In genomic region chr16:87278191-87279093, GRCh38 we compare ENCODE assay signal across 1 cellular context.
A peak's percentile ranks its signal among the peaks of the same experiment; 100 is the strongest.
TF ChIP-seq lines count a peak whose summit lies in the region.

No MANE protein-coding gene starts in this region.

TF ChIP-seq in HepG2, 621 proteins besides CTCF, POLR2A, EP300 and RAD21 (continued from another document and continues in another):
- TF ChIP-seq ZNF614 (CRISPR knock-in tag; IDR thresholded peaks at IDR 0.05; ENCODE audit: borderline replicate concordance) (peak; percentile 46; the same call in 1 of the 2 replicates), NFATC3 (CRISPR knock-in tag; IDR thresholded peaks at IDR 0.05) (no peak), RELA (CRISPR knock-in tag; IDR thresholded peaks at IDR 0.05) (no peak), DNMT3B (CRISPR knock-in tag; conservative IDR thresholded peaks at IDR 0.05) (no peak), SMARCE1 (IDR thresholded peaks at IDR 0.05; ENCODE audit: borderline replicate concordance) (no peak), KLF13 (CRISPR knock-in tag; IDR thresholded peaks at IDR 0.05) (no peak), MYC (CRISPR knock-in tag; IDR thresholded peaks at IDR 0.05; ENCODE audit: borderline replicate concordance) (no peak), ZNF513 (CRISPR knock-in tag; conservative IDR thresholded peaks at IDR 0.05) (no peak), ZNF687 (CRISPR knock-in tag; IDR thresholded peaks at IDR 0.05) (peak; percentile 60), RXRA (CRISPR knock-in tag; IDR thresholded peaks at IDR 0.05) (peak; percentile 43; the same call in 1 of the 2 replicates), TEF (CRISPR knock-in tag; IDR thresholded peaks at IDR 0.05) (no peak), IKZF5 (CRISPR knock-in tag; IDR thresholded peaks at IDR 0.05) (0 out of 2 replicates have a peak, but pooled peaks have one; percentile 33), ZNF639 (CRISPR knock-in tag; conservative IDR thresholded peaks at IDR 0.05) (no peak), FOSL1 (CRISPR knock-in tag; IDR thresholded peaks at IDR 0.05; ENCODE audit: borderline replicate concordance) (no peak), EEA1 (CRISPR knock-in tag; IDR thresholded peaks at IDR 0.05; ENCODE audit: borderline replicate concordance) (no peak), MLX (CRISPR knock-in tag; IDR thresholded peaks at IDR 0.05) (no peak), KAT7 (CRISPR knock-in tag; IDR thresholded peaks at IDR 0.05; ENCODE audit: borderline replicate concordance) (no peak), MTF1 (CRISPR knock-in tag; IDR thresholded peaks at IDR 0.05) (no peak), IRF9 (CRISPR knock-in tag; IDR thresholded peaks at IDR 0.05; ENCODE audit: borderline replicate concordance) (0 out of 2 replicates have a peak, but pooled peaks have one; percentile 25), FOXA3 (CRISPR knock-in tag; IDR thresholded peaks at IDR 0.05) (no peak), PAF1 (CRISPR knock-in tag; IDR thresholded peaks at IDR 0.05) (no peak), TFDP1 (CRISPR knock-in tag; IDR thresholded peaks at IDR 0.05; ENCODE audit: borderline replicate concordance) (no peak), KDM3A (CRISPR knock-in tag; IDR thresholded peaks at IDR 0.05; ENCODE audit: low read depth) (peak; percentile 42; the same call in 1 of the 2 replicates), CHCHD3 (CRISPR knock-in tag; IDR thresholded peaks at IDR 0.05) (no peak), ZNF841 (CRISPR knock-in tag; IDR thresholded peaks at IDR 0.05; ENCODE audit: borderline replicate concordance) (no peak), ZNF160 (CRISPR knock-in tag; IDR thresholded peaks at IDR 0.05) (no peak), ZNF589 (CRISPR knock-in tag; conservative IDR thresholded peaks at IDR 0.05) (no peak), NFE2L1 (CRISPR knock-in tag; IDR thresholded peaks at IDR 0.05; ENCODE audit: borderline replicate concordance) (no peak), ZNF296 (CRISPR knock-in tag; conservative IDR thresholded peaks at IDR 0.05) (no peak), TFDP2 (CRISPR knock-in tag; IDR thresholded peaks at IDR 0.05) (0 out of 2 replicates have a peak, but pooled peaks have one; percentile 13), KLF12 (CRISPR knock-in tag; IDR thresholded peaks at IDR 0.05; ENCODE audit: borderline replicate concordance) (no peak), HOMEZ (CRISPR knock-in tag; IDR thresholded peaks at IDR 0.05; ENCODE audit: low read depth) (no peak), CEBPG (CRISPR knock-in tag; IDR thresholded peaks at IDR 0.05) (no peak), ZZZ3 (CRISPR knock-in tag; IDR thresholded peaks at IDR 0.05; ENCODE audit: borderline replicate concordance) (no peak), ZMYM3 (CRISPR knock-in tag; IDR thresholded peaks at IDR 0.05) (no peak), KLF15 (CRISPR knock-in tag; IDR thresholded peaks at IDR 0.05; ENCODE audit: borderline replicate concordance) (no peak), ZNF367 (CRISPR knock-in tag; IDR thresholded peaks at IDR 0.05; ENCODE audit: borderline replicate concordance) (no peak), ZNF430 (CRISPR knock-in tag; IDR thresholded peaks at IDR 0.05) (no peak), ZBTB7A (CRISPR knock-in tag; IDR thresholded peaks at IDR 0.05) (no peak), ZNF33A (CRISPR knock-in tag; IDR thresholded peaks at IDR 0.05; ENCODE audit: borderline replicate concordance) (no peak), ZNF777 (CRISPR knock-in tag; IDR thresholded peaks at IDR 0.05) (no peak), XRCC5 (optimal IDR thresholded peaks at IDR 0.05; ENCODE audit: low read length) (peak; percentile 88), ZSCAN25 (CRISPR knock-in tag; IDR thresholded peaks at IDR 0.05) (peak; percentile 68; the same call in 1 of the 2 replicates), ZNF124 (CRISPR knock-in tag; IDR thresholded peaks at IDR 0.05) (0 out of 2 replicates have a peak, but pooled peaks have one; percentile 37), ETV6 (CRISPR knock-in tag; conservative IDR thresholded peaks at IDR 0.05) (no peak), ELF4 (CRISPR knock-in tag; IDR thresholded peaks at IDR 0.05; ENCODE audit: borderline replicate concordance) (no peak), ZNF691 (CRISPR knock-in tag; IDR thresholded peaks at IDR 0.05; ENCODE audit: borderline replicate concordance, low read depth) (no peak), ZNF333 (CRISPR knock-in tag; IDR thresholded peaks at IDR 0.05; ENCODE audit: borderline replicate concordance) (no peak), SKI (IDR thresholded peaks at IDR 0.05; ENCODE audit: partially characterized antibody) (peak; percentile 38)
